20 cellular contexts compared by ENCODE assay signal in the genomic region with DNA sequence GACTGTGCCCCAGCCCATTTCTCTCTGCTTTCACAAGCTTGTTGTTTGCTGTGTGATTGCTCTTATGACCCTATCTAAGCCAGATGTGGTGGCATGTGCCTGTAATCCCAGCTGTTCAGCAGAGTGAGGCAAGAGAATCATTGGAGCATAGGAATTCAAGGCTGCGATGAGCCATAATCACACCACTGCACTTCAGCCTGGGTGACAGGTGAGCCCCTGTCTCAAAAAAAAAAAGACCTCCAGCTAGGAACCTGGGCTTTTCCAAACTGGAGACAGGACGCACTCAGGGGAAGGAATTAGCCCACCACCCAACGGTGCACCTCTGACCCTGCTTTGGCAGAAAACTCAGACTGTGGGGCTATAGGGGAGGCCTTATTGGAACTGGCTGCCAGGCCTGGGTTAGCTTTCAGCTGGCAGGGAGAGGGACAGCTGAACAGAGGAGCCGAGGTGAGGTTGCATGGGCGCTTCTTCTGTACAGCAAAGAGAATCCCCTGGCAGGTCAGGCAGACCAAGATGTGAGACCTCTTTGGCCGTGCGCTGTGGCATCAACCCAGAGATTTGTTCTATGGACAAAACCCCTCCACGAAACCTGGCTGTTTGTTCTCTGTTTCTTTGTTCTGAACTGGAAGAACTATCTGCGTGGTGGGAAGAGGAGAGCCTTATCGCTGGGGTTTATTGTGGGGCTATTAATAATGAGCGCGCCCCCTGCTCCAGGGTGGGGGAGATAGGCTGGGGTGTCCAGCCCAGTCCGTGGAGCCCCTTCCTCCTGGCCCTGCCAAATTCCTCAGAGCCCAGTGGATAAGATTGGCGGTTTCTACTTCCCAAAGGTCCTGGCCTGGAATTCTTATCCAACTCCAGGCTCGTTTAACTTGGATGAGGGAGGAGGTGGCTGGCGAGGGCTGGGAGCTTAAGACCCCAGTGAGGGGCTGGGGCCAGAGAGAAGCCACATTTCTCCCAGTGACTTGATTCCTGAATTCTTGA. TPM values are rescaled to one million over a fixed set of nuclear protein-coding genes. Genes with fewer than 3 reads are reported as not detected.
DNase-seq lines count a peak whose midpoint lies in the region; ATAC-seq and TF ChIP-seq lines count a peak whose summit lies in the region.
"Had no signal": no experiment of that assay in that cellular context is flagged by ENCODE, and none has a peak within 500 bp of the region (broad histone marks: within the 10 kb centered on the region; RNA-seq: fewer than 3 reads in every experiment).

No MANE protein-coding gene starts in this region.

- intact Hi-C loops in ascending aorta (cut with DNase I), result loop anchor here (1.0 to 5.0 kb wide), 2 partner anchors 13 to 117 kb away; no protein-coding TSS in a partner anchor

- H3K4me1 Mint-ChIP-seq in stimulated activated naive CD8-positive, alpha-beta T cell treated with anti-CD3 and anti-CD28 coated beads, Interleukin-15, amount 100 ng/mL, for 72 hours, result peaks cover 5% of the 10 kb centered on the region
- peaks cover 7 to 16% of the 10 kb centered on the region in 2 donors for H3K4me1 Mint-ChIP-seq in natural killer cell treated with Interleukin-12 subunit alpha and Interleukin-12 subunit beta and Interleukin-15 and Interleukin-18, amount 100 ng/mL, for 72 hours (ENCODE audit: low read depth in 2 of 2)
- H3K4me1 Mint-ChIP-seq: activated naive CD8-positive, alpha-beta T cell treated with anti-CD3 and anti-CD28 coated beads, Interleukin-2, amount 10 ng/mL, durations not matched to agents 7 days and 5 days had no signal

- H3K36me3 ChIP-seq in ascending aorta (no peaks in the 10 kb centered on the region), hepatocyte (replicated peaks; ENCODE audit: insufficient read depth, low read depth) (no peaks in the 10 kb centered on the region)

- no peak overlapping the region for H3K27ac Mint-ChIP-seq in stimulated activated naive CD8-positive, alpha-beta T cell treated with anti-CD3 and anti-CD28 coated beads, Interleukin-15, amount 100 ng/mL, for 72 hours
- H3K27ac Mint-ChIP-seq in natural killer cell treated with Interleukin-12 subunit alpha and Interleukin-12 subunit beta and Interleukin-15 and Interleukin-18, amount 100 ng/mL, for 72 hours, result no peak overlapping the region
- H3K27ac Mint-ChIP-seq: activated CD8-positive, alpha-beta T cell treated with anti-CD3 and anti-CD28 coated beads, Interleukin-2, amount 10 ng/mL, durations not matched to agents 7 days and 5 days; activated naive CD8-positive, alpha-beta T cell treated with anti-CD3 and anti-CD28 coated beads, Interleukin-2, amount 10 ng/mL, durations not matched to agents 7 days and 5 days; activated T-helper 1 cell treated with anti-CD3 and anti-CD28 coated beads, Interleukin-12 subunit alpha, Interleukin-12 subunit beta, Interleukin-2, Interleukin-4 antibody, amounts not matched to agents 30 ng/mL and 10 ng/mL and 1 ng/mL, durations not matched to agents 14 hours and 24 hours and 36 hours; CD8-positive, alpha-beta T cell; stimulated activated memory B cell treated with anti-CD40 and anti-IgM and Interleukin-4, amounts not matched to agents 10 μg/mL and 1 μg/mL and 100 μg/mL, for 72 hours; T-cell had no signal

- no peaks in the 10 kb centered on the region for H4K20me1 ChIP-seq in hepatocyte (ENCODE audit: insufficient read depth, poor library complexity, severe bottlenecking)

- H3K9me3 ChIP-seq in ascending aorta (no peaks in the 10 kb centered on the region), hepatocyte (ENCODE audit: low read depth) (no peaks in the 10 kb centered on the region)

- H3K4me3 Mint-ChIP-seq in stimulated activated naive CD8-positive, alpha-beta T cell treated with anti-CD3 and anti-CD28 coated beads, Interleukin-15, amount 100 ng/mL, for 72 hours, result no peak overlapping the region
- H3K4me3 Mint-ChIP-seq in natural killer cell treated with Interleukin-12 subunit alpha and Interleukin-12 subunit beta and Interleukin-15 and Interleukin-18, amount 100 ng/mL, for 72 hours, result no peak overlapping the region
- H3K4me3 Mint-ChIP-seq: activated CD8-positive, alpha-beta T cell treated with anti-CD3 and anti-CD28 coated beads, Interleukin-2, amount 10 ng/mL, durations not matched to agents 7 days and 5 days; activated naive CD8-positive, alpha-beta T cell treated with anti-CD3 and anti-CD28 coated beads, Interleukin-2, amount 10 ng/mL, durations not matched to agents 7 days and 5 days; activated T-helper 1 cell treated with anti-CD3 and anti-CD28 coated beads, Interleukin-12 subunit alpha, Interleukin-12 subunit beta, Interleukin-2, Interleukin-4 antibody, amounts not matched to agents 30 ng/mL and 10 ng/mL and 1 ng/mL, durations not matched to agents 14 hours and 24 hours and 36 hours; CD8-positive, alpha-beta T cell; stimulated activated memory B cell treated with anti-CD40 and anti-IgM and Interleukin-4, amounts not matched to agents 10 μg/mL and 1 μg/mL and 100 μg/mL, for 72 hours; T-cell had no signal

- peak overlapping the region; percentile 72 to 86 for H3K27ac ChIP-seq in ascending aorta
- H3K27ac ChIP-seq in hepatocyte, result peak overlapping the region; percentile 61

- in situ Hi-C loops in Caki2 (cut with HindIII; ENCODE audit: low pct_unique_long_range_greater_than_20kb, low sequenced_read_pairs), result no loop called here

- WGBS in hepatocyte (ENCODE audit: low lambda C conversion rate, missing lambda C conversion rate), result 86% methylated on average over 15 of the region's 16 CpGs

- H3K27me3 ChIP-seq in ascending aorta, result no peaks in the 10 kb centered on the region
- H3K27me3 ChIP-seq in hepatocyte, result no peaks in the 10 kb centered on the region

- H3K79me2 ChIP-seq in hepatocyte, result no peaks in the 10 kb centered on the region

- no peak overlapping the region for H2AFZ ChIP-seq in hepatocyte

- H3K4me1 ChIP-seq in ascending aorta (peaks cover 21 to 40% of the 10 kb centered on the region in 2 donors), hepatocyte (ENCODE audit: insufficient read depth) (peaks cover 46% of the 10 kb centered on the region)

- H3K4me3 ChIP-seq in ascending aorta (no peak overlapping the region), hepatocyte (no peak overlapping the region)

- TF ChIP-seq CTCF in ascending aorta (IDR thresholded peaks at IDR 0.05) (no peak), hepatocyte (IDR thresholded peaks at IDR 0.05; ENCODE audit: poor library complexity) (no peak)

- no peaks in the 10 kb centered on the region for H3K36me3 Mint-ChIP-seq in natural killer cell treated with Interleukin-12 subunit alpha and Interleukin-12 subunit beta and Interleukin-15 and Interleukin-18, amount 100 ng/mL, for 72 hours
- H3K36me3 Mint-ChIP-seq: activated naive CD8-positive, alpha-beta T cell treated with anti-CD3 and anti-CD28 coated beads, Interleukin-2, amount 10 ng/mL, durations not matched to agents 7 days and 5 days; CD8-positive, alpha-beta T cell; stimulated activated memory B cell treated with anti-CD40 and anti-IgM and Interleukin-4, amounts not matched to agents 10 μg/mL and 1 μg/mL and 100 μg/mL, for 72 hours; T-cell had no signal

- H3K27me3 Mint-ChIP-seq in stimulated activated naive CD8-positive, alpha-beta T cell treated with anti-CD3 and anti-CD28 coated beads, Interleukin-15, amount 100 ng/mL, for 72 hours, result peaks cover 20% of the 10 kb centered on the region
- H3K27me3 Mint-ChIP-seq in natural killer cell treated with Interleukin-12 subunit alpha and Interleukin-12 subunit beta and Interleukin-15 and Interleukin-18, amount 100 ng/mL, for 72 hours, result peaks cover 7 to 12% of the 10 kb centered on the region in 2 donors
- H3K27me3 Mint-ChIP-seq: stimulated activated memory B cell treated with anti-CD40 and anti-IgM and Interleukin-4, amounts not matched to agents 10 μg/mL and 1 μg/mL and 100 μg/mL, for 72 hours had no signal

- H3K4me2 ChIP-seq in hepatocyte, result no peak overlapping the region

- DNase-seq in Caki2 (ENCODE audit: low read depth), result peak; percentile 22
- DNase-seq in ascending aorta (ENCODE audit: low spot score in 2 of 2), result no peak
- DNase-seq in hepatocyte (ENCODE audit: low spot score), result no peak
- DNase-seq in renal cortical epithelial cell (ENCODE audit: low read depth), result peak; percentile 68
- DNase-seq in NCI-H2029 (lab: John Stamatoyannopoulos, UW), result no peak
- DNase-seq in activated CD4-positive, alpha-beta T cell treated with anti-CD3 and anti-CD28 coated beads for 48 hours, result no peak
- no peak for DNase-seq in stimulated activated naive CD8-positive, alpha-beta T cell treated with anti-CD3 and anti-CD28 coated beads, Interleukin-15, amount 100 ng/mL, for 72 hours
- no peak for DNase-seq in natural killer cell treated with Interleukin-12 subunit alpha and Interleukin-12 subunit beta and Interleukin-15 and Interleukin-18, amount 100 ng/mL, for 72 hours (ENCODE audit: low spot score)
- DNase-seq: activated CD8-positive, alpha-beta T cell treated with anti-CD3 and anti-CD28 coated beads, Interleukin-2, amount 10 ng/mL, durations not matched to agents 7 days and 5 days; activated naive CD8-positive, alpha-beta T cell treated with anti-CD3 and anti-CD28 coated beads, Interleukin-2, amount 10 ng/mL, durations not matched to agents 7 days and 5 days; CD8-positive, alpha-beta T cell; DND-41; effector CD8-positive, alpha-beta T cell; NCI-H1694; NCI-H226; NK-92 treated with Interleukin-12 subunit alpha and Interleukin-12 subunit beta, amount 100 ng/mL, for 24 hours; T-cell had no signal

- ATAC-seq in stimulated activated naive CD8-positive, alpha-beta T cell treated with anti-CD3 and anti-CD28 coated beads, Interleukin-15, amount 100 ng/mL, for 72 hours, result no peak
- no peak for ATAC-seq in natural killer cell treated with Interleukin-12 subunit alpha and Interleukin-12 subunit beta and Interleukin-15 and Interleukin-18, amount 100 ng/mL, for 72 hours
- ATAC-seq: CD8-positive, alpha-beta T cell; left lobe of liver; T-cell had no signal

- H3K9me2 ChIP-seq in hepatocyte (replicated peaks; ENCODE audit: insufficient read depth), result no peaks in the 10 kb centered on the region

- H3K9me3 Mint-ChIP-seq in stimulated activated naive CD8-positive, alpha-beta T cell treated with anti-CD3 and anti-CD28 coated beads, Interleukin-15, amount 100 ng/mL, for 72 hours, result no peaks in the 10 kb centered on the region
- H3K9me3 Mint-ChIP-seq in natural killer cell treated with Interleukin-12 subunit alpha and Interleukin-12 subunit beta and Interleukin-15 and Interleukin-18, amount 100 ng/mL, for 72 hours, result no peaks in the 10 kb centered on the region
- H3K9me3 Mint-ChIP-seq: activated naive CD8-positive, alpha-beta T cell treated with anti-CD3 and anti-CD28 coated beads, Interleukin-2, amount 10 ng/mL, durations not matched to agents 7 days and 5 days; activated T-helper 1 cell treated with anti-CD3 and anti-CD28 coated beads, Interleukin-12 subunit alpha, Interleukin-12 subunit beta, Interleukin-2, Interleukin-4 antibody, amounts not matched to agents 30 ng/mL and 10 ng/mL and 1 ng/mL, durations not matched to agents 14 hours and 24 hours and 36 hours; CD8-positive, alpha-beta T cell; stimulated activated memory B cell treated with anti-CD40 and anti-IgM and Interleukin-4, amounts not matched to agents 10 μg/mL and 1 μg/mL and 100 μg/mL, for 72 hours; T-cell had no signal

RNA-seq across cellular contexts. Expression of gene SMAD7, which starts 38.8 kb away (rescaled TPM):
- total RNA-seq in Caki2 (2014; rRNA removed; shearing (Covaris generic); ENCODE audit: low replicate concordance), result 38.0 and 50.2 TPM in 2 replicates
- total RNA-seq in ascending aorta (76.5 TPM), hepatocyte (66.2 and 71.1 TPM in 2 replicates), renal cortical epithelial cell (46.2 and 71.3 TPM in 2 replicates)
- polyA plus RNA-seq in hepatocyte, result 61.5 and 65.4 TPM in 2 replicates
- total RNA-seq in natural killer cell treated with Interleukin-12 subunit alpha and Interleukin-12 subunit beta and Interleukin-15 and Interleukin-18, amount 100 ng/mL, for 72 hours, result 10 to 100 TPM; 49.1 to 85.8 TPM

Comparison
In these comparisons a context has a peak if more than half of its experiments do, and no peak if none do; other contexts are left out.
1. DNase-seq: peak in Caki2 (single experiment) and renal cortical epithelial cell (single experiment); none in ascending aorta (0 of 2), hepatocyte (single experiment), NCI-H2029 (single experiment), activated CD4-positive, alpha-beta T cell treated with anti-CD3 and anti-CD28 coated beads for 48 hours (single experiment), stimulated activated naive CD8-positive, alpha-beta T cell treated with anti-CD3 and anti-CD28 coated beads, Interleukin-15, amount 100 ng/mL, for 72 hours (0 of 2) and natural killer cell treated with Interleukin-12 subunit alpha and Interleukin-12 subunit beta and Interleukin-15 and Interleukin-18, amount 100 ng/mL, for 72 hours (single experiment).